In genomic region chr2:219457784-219458369, GRCh38 we compare ENCODE assay signal across 8 cellular contexts. TPM values are rescaled to one million over a fixed set of nuclear protein-coding genes. Genes with fewer than 3 reads are reported as not detected.
DNase-seq lines count a peak whose midpoint lies in the region; ATAC-seq, FAIRE-seq and TF ChIP-seq lines count a peak whose summit lies in the region.

No MANE protein-coding gene starts in this region.

- no peaks in the 10 kb centered on the region for H3K9me3 ChIP-seq in DND-41 (ENCODE audit: insufficient read depth, low read length, severe bottlenecking)
- H3K9me3 ChIP-seq in ovary: no peaks in the 10 kb centered on the region

- TF ChIP-seq POLR2A in ovary (IDR thresholded peaks at IDR 0.05) (no peak), GM12891 (IDR thresholded peaks at IDR 0.05; ENCODE audit: low read depth, low read length) (no peak)

- peaks cover 9% of the 10 kb centered on the region for H4K20me1 ChIP-seq in DND-41 (ENCODE audit: insufficient read depth, low read length)

- H3K36me3 ChIP-seq in DND-41 (ENCODE audit: insufficient read depth, low read length) (no peaks in the 10 kb centered on the region), ovary (no peaks in the 10 kb centered on the region)

- no peaks in the 10 kb centered on the region for H3K79me2 ChIP-seq in DND-41 (ENCODE audit: insufficient read depth, low read length)

- in situ Hi-C loops in SK-MEL-5 (cut with HindIII; ENCODE audit: low pct_unique_long_range_greater_than_20kb, low sequenced_read_pairs): no loop called here

- H3K4me3 ChIP-seq in DND-41 (ENCODE audit: low read depth in 1 of 2, low read length in 2 of 2): no peak overlapping the region
- H3K4me3 ChIP-seq in ovary: no peak overlapping the region

- H3K27me3 ChIP-seq in DND-41 (ENCODE audit: insufficient read depth, low read length, poor library complexity): no peaks in the 10 kb centered on the region
- H3K27me3 ChIP-seq in ovary: no peaks in the 10 kb centered on the region

- FAIRE-seq in GM12891 (lab: Jason Lieb, UNC): no peak

- intact Hi-C loops in ovary (cut with DNase I) (no loop called here), posterior vena cava (cut with DNase I) (no loop called here)

- 80 to 91% (median 87%) methylated on average over 5 of the region's 5 CpGs for WGBS in ovary, 3 donors

- no peak overlapping the region for H3K4me2 ChIP-seq in DND-41 (ENCODE audit: insufficient read depth, low read length)

- no peak overlapping the region for H2AFZ ChIP-seq in DND-41 (ENCODE audit: low read depth, low read length)

- peak; percentile 82 for ATAC-seq in DND-41 (ENCODE audit: insufficient read depth, low read depth)
- peak; percentile 48 for ATAC-seq in GM18909 (IDR thresholded peaks at IDR 0.05; ENCODE audit: poor library complexity, unreplicated experiment)
- peak; percentile 36 for ATAC-seq in left lobe of liver

- no peak for TF ChIP-seq EP300 in ovary (IDR thresholded peaks at IDR 0.05)

- peak; percentile 53 for TF ChIP-seq CTCF in DND-41 (IDR thresholded peaks at IDR 0.05; ENCODE audit: borderline replicate concordance, extremely low read depth, low read length, poor library complexity, severe bottlenecking)
- TF ChIP-seq CTCF in ovary (IDR thresholded peaks at IDR 0.05): no peak

- H3K27ac ChIP-seq in DND-41 (ENCODE audit: low read length) (no peak overlapping the region), ovary (no peak overlapping the region)

- H3K4me1 ChIP-seq in DND-41 (ENCODE audit: insufficient read depth, low read length) (no peaks in the 10 kb centered on the region), ovary (ENCODE audit: insufficient read depth) (peaks cover 30% of the 10 kb centered on the region)

- DNase-seq in DND-41: peak; percentile 20
- DNase-seq in SK-MEL-5 (ENCODE audit: low read depth, low spot score): peak; percentile 29
- DNase-seq in left lobe of liver (ENCODE audit: low spot score): no peak
- no peak for DNase-seq in ovary
- no peak for DNase-seq in posterior vena cava (ENCODE audit: low spot score)
- no peak for DNase-seq in stimulated activated naive CD4-positive, alpha-beta T cell (lab: John Stamatoyannopoulos, UW)
- no peak for DNase-seq in GM12891 (ENCODE audit: insufficient read length, low spot score)

- no peak overlapping the region for H3K9ac ChIP-seq in DND-41 (ENCODE audit: low read depth, low read length)

TF ChIP-seq in GM12891, 5 proteins besides CTCF, POLR2A, EP300 and RAD21:
- TF ChIP-seq TAF1 (IDR thresholded peaks at IDR 0.05; ENCODE audit: low read depth, low read length) (no peak), PAX5 (IDR thresholded peaks at IDR 0.05; ENCODE audit: insufficient read depth, low read length, severe bottlenecking) (no peak), POLR2AphosphoS5 (IDR thresholded peaks at IDR 0.05; ENCODE audit: low read depth, low read length) (no peak), POU2F2 (IDR thresholded peaks at IDR 0.05; ENCODE audit: low read depth, low read length) (no peak)

RNA-seq across cellular contexts. Expression of gene SPEG, which starts 23.2 kb away (rescaled TPM):
- total RNA-seq in SK-MEL-5 (2014; rRNA removed; shearing (Covaris generic)): 1.9 and 2.3 TPM in 2 replicates
- 5.8 and 9.5 TPM in 2 replicates for polyA plus RNA-seq in SK-MEL-5 (2015; cell fraction: cytosol; rRNA removed)
- polyA plus RNA-seq in SK-MEL-5 (2015; cell fraction: nucleus; rRNA removed): 64.7 and 80.1 TPM in 2 replicates
- total RNA-seq in left lobe of liver (1.5 TPM), ovary (10 to 100 TPM; 13.9 to 79.7 (median 29.6) TPM), posterior vena cava (100 to 1,000 TPM; 175 to 217 TPM)
- polyA plus RNA-seq in ovary: 10 to 100 TPM in 1 of 2 donors, 1 to 10 TPM in 1; 9.9 to 31.4 TPM
- not detected for polyA plus RNA-seq in GM12891 (2012; ENCODE audit: low read depth, missing spikeins)

RNA-seq across cellular contexts. Expression of gene DES, which starts 39.7 kb away (rescaled TPM):
- total RNA-seq in SK-MEL-5 (2014; rRNA removed; shearing (Covaris generic)): 0.13 TPM in 1 of 2 replicates, not detected in the other
- 1.1 TPM in 1 of 2 replicates, not detected in the other for polyA plus RNA-seq in SK-MEL-5 (2015; cell fraction: cytosol; rRNA removed)
- polyA plus RNA-seq in SK-MEL-5 (2015; cell fraction: nucleus; rRNA removed): not detected in 2 replicates
- total RNA-seq in left lobe of liver (1.8 TPM), ovary (1,000 to 10,000 TPM in 1 of 7 donors, 100 to 1,000 TPM in 4, 10 to 100 TPM in 2; 86.5 to 1,061 (median 184) TPM), posterior vena cava (1,000 to 10,000 TPM; 6,561 to 7,652 TPM)
- polyA plus RNA-seq in ovary: 100 to 1,000 TPM; 149 to 642 TPM
- not detected for polyA plus RNA-seq in GM12891 (2012; ENCODE audit: low read depth, missing spikeins)

RNA-seq across cellular contexts. Expression of gene GMPPA, which starts 40.8 kb away (rescaled TPM):
- total RNA-seq in SK-MEL-5 (2014; rRNA removed; shearing (Covaris generic)): 60.6 and 64.8 TPM in 2 replicates
- polyA plus RNA-seq in SK-MEL-5 (2015; cell fraction: cytosol; rRNA removed): 39.8 and 49.3 TPM in 2 replicates
- polyA plus RNA-seq in SK-MEL-5 (2015; cell fraction: nucleus; rRNA removed): 163 and 220 TPM in 2 replicates
- total RNA-seq in left lobe of liver (43.4 TPM), ovary (10 to 100 TPM; 14.2 to 35.7 (median 23.7) TPM), posterior vena cava (10 to 100 TPM; 33.9 to 42.8 TPM)
- polyA plus RNA-seq in ovary: 10 to 100 TPM; 20.0 to 33.7 TPM
- 32.6 TPM for polyA plus RNA-seq in GM12891 (2012; ENCODE audit: low read depth, missing spikeins)

RNA-seq across cellular contexts. Expression of gene ASIC4, which starts 56.4 kb away (rescaled TPM):
- total RNA-seq in SK-MEL-5 (2014; rRNA removed; shearing (Covaris generic)): not detected in 2 replicates
- polyA plus RNA-seq in SK-MEL-5 (2015; cell fraction: cytosol; rRNA removed): not detected in 2 replicates
- polyA plus RNA-seq in SK-MEL-5 (2015; cell fraction: nucleus; rRNA removed): 0.95 and 6.4 TPM in 2 replicates
- 0.05 TPM for total RNA-seq in left lobe of liver
- total RNA-seq in ovary: under 1 TPM in 3 of 7 donors, not detected in 4; 0.10 to 0.28 (median 0.24) TPM
- under 1 TPM in 1 of 2 donors, not detected in 1; 0.05 TPM for polyA plus RNA-seq in ovary
- total RNA-seq in posterior vena cava: under 1 TPM in 1 of 2 donors, not detected in 1; 0.38 TPM
- not detected for polyA plus RNA-seq in GM12891 (2012; ENCODE audit: low read depth, missing spikeins)

Comparison
In these comparisons a context has a peak if more than half of its experiments do, and no peak if none do; other contexts are left out.
1. DNase-seq: peak in DND-41 (single experiment) and SK-MEL-5 (single experiment); none in left lobe of liver (single experiment), ovary (0 of 5), posterior vena cava (single experiment), stimulated activated naive CD4-positive, alpha-beta T cell (0 of 6) and GM12891 (single experiment).
2. RNA of gene DES, which starts 39.7 kb away (total RNA-seq): 6,561 to 7,652 TPM in posterior vena cava and 86.5 to 1,061 TPM in ovary; 1.8 TPM in left lobe of liver (single experiment) and 0.13 TPM in SK-MEL-5; every median in the first group is over 10 times any median in the second.
3. Peak in every context shown above with its lines, with median percentiles within 50 percentile points of each other: ATAC-seq.